Comparison of ENCODE assay signal across 23 cellular contexts in genomic region chrX:68934922-68935321, GRCh38.
DNase-seq lines count a peak whose midpoint lies in the region; ATAC-seq and TF ChIP-seq lines count a peak whose summit lies in the region.
"Had no signal": no experiment of that assay in that cellular context is flagged by ENCODE, and none has a peak within 500 bp of the region (broad histone marks: within the 10 kb centered on the region; RNA-seq: fewer than 3 reads in every experiment).

No MANE protein-coding gene starts in this region.

- H3K9me3 ChIP-seq in BLaER1 treated with 17β-estradiol and CSF1 and Interleukin-3, amounts not matched to agents 10 nM and 100 nM (replicated peaks in 1 of 11), result no peaks in the 10 kb centered on the region
- H3K9me3 ChIP-seq in RWPE2 (ENCODE audit: severe bottlenecking), result no peaks in the 10 kb centered on the region
- no peaks in the 10 kb centered on the region for H3K9me3 ChIP-seq in spleen

- H3K36me3 Mint-ChIP-seq in mesothelial cell of epicardium, result no peaks in the 10 kb centered on the region
- H3K36me3 Mint-ChIP-seq: CD14-positive monocyte had no signal

- H3K27me3 Mint-ChIP-seq in mesothelial cell of epicardium (ENCODE audit: low read depth), result no peaks in the 10 kb centered on the region
- H3K27me3 Mint-ChIP-seq: B cell had no signal

- no peak overlapping the region for H3K27ac ChIP-seq in BLaER1 treated with 17β-estradiol and CSF1 and Interleukin-3, amounts not matched to agents 10 nM and 100 nM
- H3K27ac ChIP-seq in RWPE2 (ENCODE audit: poor library complexity, severe bottlenecking) (peak overlapping the region; percentile 52), spleen (peak overlapping the region in 6 of 8 donors; percentile 13 to 67 (median 54))

- peak overlapping the region; percentile 19 for H3K27ac Mint-ChIP-seq in mesothelial cell of epicardium
- H3K27ac Mint-ChIP-seq: B cell, CD14-positive monocyte had no signal

- no peak for TF ChIP-seq POLR2A in spleen (IDR thresholded peaks at IDR 0.05)

- H3K4me1 Mint-ChIP-seq in mesothelial cell of epicardium, result peaks cover 34% of the 10 kb centered on the region

- H3K27me3 ChIP-seq in BLaER1 treated with 17β-estradiol and CSF1 and Interleukin-3, amounts not matched to agents 10 nM and 100 nM, result peaks cover 46 to 93% (median 68%) of the 10 kb centered on the region in 11 experiments
- H3K27me3 ChIP-seq in RWPE2 (ENCODE audit: insufficient read depth, poor library complexity, severe bottlenecking) (no peaks in the 10 kb centered on the region), spleen (replicated peaks in 1 of 7) (peaks cover 0 to 5% (median 0%) of the 10 kb centered on the region in 7 donors)

- H3K36me3 ChIP-seq in BLaER1 treated with 17β-estradiol and CSF1 and Interleukin-3, amounts not matched to agents 10 nM and 100 nM, result no peaks in the 10 kb centered on the region
- H3K36me3 ChIP-seq in RWPE2 (ENCODE audit: low read depth) (no peaks in the 10 kb centered on the region), spleen (no peaks in the 10 kb centered on the region)

- H3K4me3 ChIP-seq in BLaER1 treated with 17β-estradiol and CSF1 and Interleukin-3, amounts not matched to agents 10 nM and 100 nM, result no peak overlapping the region
- H3K4me3 ChIP-seq in RWPE2 (ENCODE audit: severe bottlenecking) (no peak overlapping the region), spleen (no peak overlapping the region)
- H3K4me3 ChIP-seq: K562 had no signal

- ATAC-seq in RWPE2 (ENCODE audit: low read depth), result no peak
- no peak for ATAC-seq in HG03520 (IDR thresholded peaks at IDR 0.05; ENCODE audit: unreplicated experiment)
- ATAC-seq: HCT116, K562 had no signal

- no peak for DNase-seq in RWPE2 (ENCODE audit: low spot score)
- no peak for DNase-seq in mesothelial cell of epicardium (ENCODE audit: low spot score in 2 of 2, unreplicated experiment in 2 of 2)
- peak; percentile 42 for DNase-seq in spleen
- no peak for DNase-seq in foreskin melanocyte
- no peak for DNase-seq in H4 (ENCODE audit: low spot score)
- DNase-seq in DMS53 (lab: John Stamatoyannopoulos, UW), result no peak
- DNase-seq: Calu3, DND-41, Kasumi-1, MV-4-11, NCI-H1105, NCI-H1436 treated with DMSO at 0.1 percent for 48 hours, NCI-H187 treated with DMSO at 0.1 percent for 48 hours, NCI-H2107, NCI-H524 treated with DMSO at 0.1 percent for 48 hours, NCI-H774, SHP77 had no signal

- H3K9me3 Mint-ChIP-seq in mesothelial cell of epicardium, result peaks cover 17% of the 10 kb centered on the region
- H3K9me3 Mint-ChIP-seq: CD14-positive monocyte had no signal

- TF ChIP-seq CTCF in RWPE2 (IDR thresholded peaks at IDR 0.05; ENCODE audit: poor library complexity, severe bottlenecking), result no peak
- TF ChIP-seq CTCF in mesothelial cell of epicardium (IDR thresholded peaks at IDR 0.05; ENCODE audit: unreplicated experiment), result no peak
- TF ChIP-seq CTCF in spleen (IDR thresholded peaks at IDR 0.05 in 8 of 11, conservative IDR thresholded peaks at IDR 0.05 in 3 of 11), result no peak

- peaks cover 0 to 8% (median 0%) of the 10 kb centered on the region in 11 experiments; a peak in 2 of 22 replicates for H4K20me1 ChIP-seq in BLaER1 treated with 17β-estradiol and CSF1 and Interleukin-3, amounts not matched to agents 10 nM and 100 nM

- no peak overlapping the region for H3K4me3 Mint-ChIP-seq in mesothelial cell of epicardium
- H3K4me3 Mint-ChIP-seq: B cell, CD14-positive monocyte had no signal

- intact Hi-C loops in spleen (cut with DNase I; ENCODE audit: low total_unique reads), result no loop called here

- H3K4me1 ChIP-seq in BLaER1 treated with 17β-estradiol and CSF1 and Interleukin-3, amounts not matched to agents 10 nM and 100 nM, result peaks cover 42 to 85% (median 65%) of the 10 kb centered on the region in 10 experiments
- peaks cover 23% of the 10 kb centered on the region for H3K4me1 ChIP-seq in RWPE2 (ENCODE audit: insufficient read depth, poor library complexity, severe bottlenecking)
- peaks cover 0 to 21% (median 3%) of the 10 kb centered on the region in 6 donors for H3K4me1 ChIP-seq in spleen

- no peak overlapping the region for H3K9ac ChIP-seq in BLaER1 treated with 17β-estradiol and CSF1 and Interleukin-3, amounts not matched to agents 10 nM and 100 nM

- 64 to 75% (median 71%) methylated on average over 4 to 6 of the region's 6 CpGs for WGBS in spleen, 5 donors

- H3K4me2 ChIP-seq in BLaER1 treated with 17β-estradiol and CSF1 and Interleukin-3, amounts not matched to agents 10 nM and 100 nM, result peak overlapping the region in 10 of 11 experiments; percentile 4 to 82 (median 46); a peak in 15 of 22 replicates

Comparison
In these comparisons a context has a peak if more than half of its experiments do, and no peak if none do; other contexts are left out.
1. H3K27ac ChIP-seq: peak in RWPE2 (single experiment) and spleen (6 of 8); none in BLaER1 treated with 17β-estradiol and CSF1 and Interleukin-3, amounts not matched to agents 10 nM and 100 nM (0 of 11).